11 cellular contexts compared by ENCODE assay signal in the genomic region with DNA sequence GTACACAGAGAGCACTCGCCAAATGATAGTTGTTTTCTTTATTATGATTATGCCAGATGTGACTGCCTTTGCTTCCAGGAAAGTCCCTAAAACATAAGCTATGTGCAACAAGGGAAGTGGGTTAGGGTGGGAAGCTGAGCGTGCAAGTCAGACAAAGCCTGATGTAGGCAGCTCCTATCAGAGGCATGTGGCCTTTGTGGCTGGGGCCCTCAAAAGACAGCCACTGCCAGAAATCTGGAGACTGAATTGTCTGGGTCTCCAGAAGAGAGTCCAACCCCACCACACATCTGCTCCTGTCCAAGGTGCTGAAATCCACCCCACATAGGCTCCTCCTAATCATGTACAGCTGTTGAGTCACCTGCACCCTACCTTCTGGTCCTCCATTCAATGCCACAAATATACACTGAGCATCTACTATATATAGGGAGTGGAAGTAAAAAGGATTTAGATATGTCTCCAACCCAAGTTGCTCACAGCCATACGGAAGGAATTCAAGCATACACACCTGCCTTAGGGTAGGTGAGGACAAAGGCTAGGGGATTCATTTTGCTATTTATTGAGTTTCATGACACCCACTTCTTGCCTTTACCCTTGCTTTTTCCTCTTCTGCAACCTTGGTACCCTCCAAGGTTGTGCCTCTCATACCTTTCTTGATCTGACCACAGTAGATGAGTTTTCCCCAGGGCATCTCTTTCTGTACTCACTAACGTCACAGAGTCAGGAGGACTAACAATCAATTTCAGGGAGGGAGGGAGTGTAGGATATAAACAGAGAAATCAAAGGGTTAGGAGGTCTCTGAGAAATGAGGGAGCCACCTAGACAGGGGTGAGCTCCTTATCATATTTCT. TPM values are rescaled to one million over a fixed set of nuclear protein-coding genes. Genes with fewer than 3 reads are reported as not detected.
DNase-seq lines count a peak whose midpoint lies in the region; ATAC-seq and TF ChIP-seq lines count a peak whose summit lies in the region.
"Had no signal": no experiment of that assay in that cellular context is flagged by ENCODE, and none has a peak within 500 bp of the region (broad histone marks: within the 10 kb centered on the region; RNA-seq: fewer than 3 reads in every experiment).

No MANE protein-coding gene starts in this region.

- CTCF ChIA-PET in Caco-2 (lab: Charles Lee), result no interaction called here
- CTCF ChIA-PET in IMR-90 (lab: Yijun Ruan, JAX), result no interaction called here
- CTCF ChIA-PET in activated CD4-positive, alpha-beta memory T cell treated with anti-CD3 and anti-CD28 coated beads, Interleukin-2, amount 10 ng/mL, durations not matched to agents 7 days and 5 days (lab: Charles Lee), result no interaction called here

- no peaks in the 10 kb centered on the region for H3K4me1 Mint-ChIP-seq in Caco-2 (ENCODE audit: low read depth, unreplicated experiment)
- peaks cover 8% of the 10 kb centered on the region for H3K4me1 Mint-ChIP-seq in activated CD4-positive, alpha-beta memory T cell treated with anti-CD3 and anti-CD28 coated beads, Interleukin-2, amount 10 ng/mL, durations not matched to agents 7 days and 5 days

- no peak overlapping the region for H4K5ac ChIP-seq in IMR-90 (ENCODE audit: low read depth, low read length)

- no peak overlapping the region for H3K14ac ChIP-seq in IMR-90 (replicated peaks; ENCODE audit: low read depth, low read length)

- no peaks in the 10 kb centered on the region for H3K79me1 ChIP-seq in IMR-90 (ENCODE audit: low read depth in 1 of 2, low read length in 2 of 2)

- BruUV-seq in Caco-2 (replicated peaks; lab: Mats Ljungman, UMichigan) (no TSS peak), IMR-90 (replicated peaks; lab: Mats Ljungman, UMichigan) (no TSS peak)

- no peak overlapping the region for H3K18ac ChIP-seq in IMR-90 (ENCODE audit: low read depth, low read length)

- no CpG with 5 or more reads among the region's 4 CpGs for WGBS in IMR-90 (ENCODE audit: extremely low coverage in 2 of 2, insufficient read length in 1 of 2), 2 experiments

- H2AK9ac ChIP-seq in IMR-90 (replicated peaks; ENCODE audit: low read depth, low read length, poor library complexity), result no peak overlapping the region

- no peaks in the 10 kb centered on the region for H3K9me1 ChIP-seq in IMR-90 (ENCODE audit: insufficient read depth, low read length)

- H3K27ac Mint-ChIP-seq in Caco-2 (ENCODE audit: unreplicated experiment), result no peak overlapping the region
- no peak overlapping the region for H3K27ac Mint-ChIP-seq in activated CD4-positive, alpha-beta memory T cell treated with anti-CD3 and anti-CD28 coated beads, Interleukin-2, amount 10 ng/mL, durations not matched to agents 7 days and 5 days
- H3K27ac Mint-ChIP-seq: T-helper 2 cell treated with Interferon-gamma antibody and Interleukin-4, amounts not matched to agents 5 μg/mL and 100 μg/mL, for 36 hours had no signal

- dilution Hi-C loops in IMR-90 (cut with HindIII; ENCODE audit: low sequenced_read_pairs, unreplicated experiment), result no loop called here

- POLR2A ChIA-PET in Caco-2 (lab: Charles Lee) (interaction anchor here (0.5 kb wide), 1 partner anchor 37 kb away, joined by 6 read pairs; no protein-coding TSS in a partner anchor), IMR-90 (lab: Charles Lee; ENCODE audit: unreplicated experiment) (no interaction called here)
- POLR2A ChIA-PET in activated CD4-positive, alpha-beta memory T cell treated with anti-CD3 and anti-CD28 coated beads, Interleukin-2, amount 10 ng/mL, durations not matched to agents 7 days and 5 days (lab: Charles Lee), result interaction anchor here (0.7 to 1.1 kb wide), 2 partner anchors 9 to 23 kb away, joined by 3 read pairs; no protein-coding TSS in a partner anchor

- no peak overlapping the region for H2BK15ac ChIP-seq in IMR-90 (ENCODE audit: low read depth, low read length)

- no peak overlapping the region for H4K91ac ChIP-seq in IMR-90 (ENCODE audit: insufficient read depth, low read depth, low read length)

- H3K36me3 Mint-ChIP-seq in Caco-2 (ENCODE audit: insufficient read depth, unreplicated experiment), result no peaks in the 10 kb centered on the region
- H3K36me3 Mint-ChIP-seq in activated CD4-positive, alpha-beta memory T cell treated with anti-CD3 and anti-CD28 coated beads, Interleukin-2, amount 10 ng/mL, durations not matched to agents 7 days and 5 days (ENCODE audit: low read depth), result no peaks in the 10 kb centered on the region

- TF ChIP-seq RAD21 in IMR-90 (IDR thresholded peaks at IDR 0.05; ENCODE audit: low read length), result no peak

- H2AK5ac ChIP-seq in IMR-90 (ENCODE audit: low read depth, low read length), result no peak overlapping the region

- H3K27me3 Mint-ChIP-seq in Caco-2 (ENCODE audit: insufficient read depth, unreplicated experiment), result no peaks in the 10 kb centered on the region
- peaks cover 2% of the 10 kb centered on the region for H3K27me3 Mint-ChIP-seq in activated CD4-positive, alpha-beta memory T cell treated with anti-CD3 and anti-CD28 coated beads, Interleukin-2, amount 10 ng/mL, durations not matched to agents 7 days and 5 days

- no peak overlapping the region for H3K56ac ChIP-seq in IMR-90 (ENCODE audit: extremely low read depth, insufficient read depth, low read length)

- H4K20me1 ChIP-seq in IMR-90 (ENCODE audit: insufficient read depth, low read length), result no peaks in the 10 kb centered on the region

- intact Hi-C loops in Caco-2 (cut with micrococcal nuclease; ENCODE audit: unreplicated experiment), result no loop called here
- intact Hi-C loops in IMR-90 (cut with micrococcal nuclease), result no loop called here

- ATAC-seq in IMR-90 (ENCODE audit: low read depth), result no peak
- ATAC-seq in GM18907 (IDR thresholded peaks at IDR 0.05; ENCODE audit: unreplicated experiment), result no peak
- ATAC-seq: left lung had no signal

- H3K36me3 ChIP-seq in Caco-2 (ENCODE audit: control insufficient read depth, insufficient read depth, low read length) (no peaks in the 10 kb centered on the region), IMR-90 (ENCODE audit: control insufficient read depth, insufficient read depth, low read length) (no peaks in the 10 kb centered on the region)
- H3K36me3 ChIP-seq: left lung, right atrium auricular region had no signal

- H3K27me3 ChIP-seq in Caco-2 (replicated peaks; ENCODE audit: control insufficient read depth, insufficient read depth, low read length), result no peaks in the 10 kb centered on the region
- H3K27me3 ChIP-seq in IMR-90 (ENCODE audit: control insufficient read depth, insufficient read depth, low read length), result peaks cover 4% of the 10 kb centered on the region; the same call in 1 of the 2 replicates
- H3K27me3 ChIP-seq: left lung, right atrium auricular region had no signal

- H2BK20ac ChIP-seq in IMR-90 (ENCODE audit: low read depth, low read length), result no peak overlapping the region

- H3K4me3 ChIP-seq in Caco-2 (ENCODE audit: low read depth, low read length), result no peak overlapping the region
- no peak overlapping the region for H3K4me3 ChIP-seq in IMR-90 (ENCODE audit: insufficient read depth, low read depth, low read length)
- H3K4me3 ChIP-seq: left lung, right atrium auricular region had no signal

- no peak for TF ChIP-seq POLR2A in IMR-90 (IDR thresholded peaks at IDR 0.05; ENCODE audit: low read depth, low read length)

- no peak overlapping the region for H2BK5ac ChIP-seq in IMR-90 (ENCODE audit: low read depth, low read length, poor library complexity, severe bottlenecking)

- no peak overlapping the region for H3K4me3 Mint-ChIP-seq in Caco-2 (ENCODE audit: unreplicated experiment)
- H3K4me3 Mint-ChIP-seq in activated CD4-positive, alpha-beta memory T cell treated with anti-CD3 and anti-CD28 coated beads, Interleukin-2, amount 10 ng/mL, durations not matched to agents 7 days and 5 days, result no peak overlapping the region
- H3K4me3 Mint-ChIP-seq: T-helper 2 cell treated with Interferon-gamma antibody and Interleukin-4, amounts not matched to agents 5 μg/mL and 100 μg/mL, for 36 hours had no signal

- H2BK120ac ChIP-seq in IMR-90 (ENCODE audit: low read depth, low read length), result no peak overlapping the region

- H3K9me3 ChIP-seq in Caco-2 (no peaks in the 10 kb centered on the region), IMR-90 (ENCODE audit: control insufficient read depth, insufficient read depth, low read length) (no peaks in the 10 kb centered on the region)
- H3K9me3 ChIP-seq: left lung, right atrium auricular region had no signal

- no peak overlapping the region for H4K8ac ChIP-seq in IMR-90 (ENCODE audit: low read depth in 2 of 2, low read length in 2 of 2)

- DNase-seq in Caco-2, result peak; percentile 53 to 56
- DNase-seq in IMR-90, result peak; percentile 26
- DNase-seq in activated CD4-positive, alpha-beta memory T cell treated with anti-CD3 and anti-CD28 coated beads, Interleukin-2, amount 10 ng/mL, durations not matched to agents 7 days and 5 days, result peak; percentile 49
- peak; percentile 76 for DNase-seq in iPS-NIHi7 (ENCODE audit: extremely low spot score)
- no peak for DNase-seq in SKM-1 (lab: John Stamatoyannopoulos, UW; ENCODE audit: unreplicated experiment)
- no peak for DNase-seq in activated CD4-positive, CD25-positive, alpha-beta regulatory T cell (lab: John Stamatoyannopoulos, UW)
- DNase-seq in NCI-H345 (lab: John Stamatoyannopoulos, UW), result no peak
- DNase-seq: left lung had no signal

- H3K23ac ChIP-seq in IMR-90 (ENCODE audit: low read depth, low read length), result no peak overlapping the region

- in situ Hi-C loops in IMR-90 (cut with MboI; ENCODE audit: low sequenced_read_pairs), result no loop called here

- H2AFZ ChIP-seq in IMR-90 (replicated peaks; ENCODE audit: low read length, poor library complexity), result no peak overlapping the region

- H3K4me1 ChIP-seq in Caco-2 (no peaks in the 10 kb centered on the region), IMR-90 (ENCODE audit: control insufficient read depth, insufficient read depth, low read length) (no peaks in the 10 kb centered on the region)
- H3K4me1 ChIP-seq: left lung, right atrium auricular region had no signal

- no peaks in the 10 kb centered on the region for H3K9me3 Mint-ChIP-seq in Caco-2 (ENCODE audit: unreplicated experiment)
- peaks cover 2% of the 10 kb centered on the region for H3K9me3 Mint-ChIP-seq in activated CD4-positive, alpha-beta memory T cell treated with anti-CD3 and anti-CD28 coated beads, Interleukin-2, amount 10 ng/mL, durations not matched to agents 7 days and 5 days
- H3K9me3 Mint-ChIP-seq: T-helper 2 cell treated with Interferon-gamma antibody and Interleukin-4, amounts not matched to agents 5 μg/mL and 100 μg/mL, for 36 hours had no signal

- no peak for TF ChIP-seq CTCF in Caco-2 (IDR thresholded peaks at IDR 0.05; ENCODE audit: insufficient read depth in 1 of 2, low read depth in 1 of 2, low read length in 1 of 2, severe bottlenecking in 1 of 2, unreplicated experiment in 1 of 2)
- no peak for TF ChIP-seq CTCF in IMR-90 (conservative IDR thresholded peaks at IDR 0.05; ENCODE audit: low read depth, low read length)

- H3K27ac ChIP-seq in IMR-90 (ENCODE audit: insufficient read depth, low read length), result no peak overlapping the region
- H3K27ac ChIP-seq: left lung, right atrium auricular region had no signal

- H3K4ac ChIP-seq in IMR-90 (ENCODE audit: low read depth, low read length), result no peak overlapping the region

- H3K4me2 ChIP-seq in IMR-90 (ENCODE audit: low read depth, low read length), result no peak overlapping the region

- H3K9ac ChIP-seq in IMR-90 (ENCODE audit: low read depth, low read length), result no peak overlapping the region

RNA-seq across cellular contexts. Expression of a gene that starts 12.4 kb away (rescaled TPM):
- not detected in 2 replicates for total RNA-seq in Caco-2 (2022)
- not detected in 2 replicates for total RNA-seq in IMR-90 (2012; rRNA removed)
- polyA plus RNA-seq in IMR-90 (2012; rRNA removed), result not detected in 2 replicates
- not detected in 2 replicates for polyA plus RNA-seq in IMR-90 (2012; cell fraction: cytosol; rRNA removed)
- not detected in 2 replicates for polyA plus RNA-seq in IMR-90 (2012; cell fraction: nucleus; rRNA removed; ENCODE audit: low replicate concordance)
- total RNA-seq in activated CD4-positive, alpha-beta memory T cell treated with anti-CD3 and anti-CD28 coated beads, Interleukin-2, amount 10 ng/mL, durations not matched to agents 7 days and 5 days, result under 1 TPM in 1 of 2 experiments, not detected in 1; 0.25 TPM
- total RNA-seq: right atrium auricular region had no signal

RNA-seq across cellular contexts. Expression of a gene that starts 33.9 kb away (rescaled TPM):
- total RNA-seq in Caco-2 (2022) (20.6 and 23.0 TPM in 2 replicates), IMR-90 (2012; rRNA removed) (5.6 and 7.3 TPM in 2 replicates)
- 7.7 and 8.1 TPM in 2 replicates for polyA plus RNA-seq in IMR-90 (2012; rRNA removed)
- 26.6 and 29.1 TPM in 2 replicates for polyA plus RNA-seq in IMR-90 (2012; cell fraction: cytosol; rRNA removed)
- 10.3 and 20.5 TPM in 2 replicates for polyA plus RNA-seq in IMR-90 (2012; cell fraction: nucleus; rRNA removed; ENCODE audit: low replicate concordance)
- total RNA-seq in activated CD4-positive, alpha-beta memory T cell treated with anti-CD3 and anti-CD28 coated beads, Interleukin-2, amount 10 ng/mL, durations not matched to agents 7 days and 5 days, result 10 to 100 TPM; 49.5 to 52.1 TPM

RNA-seq across cellular contexts. Expression of a gene that starts 46.1 kb away (rescaled TPM):
- total RNA-seq in Caco-2 (2022) (not detected in 2 replicates), IMR-90 (2012; rRNA removed) (not detected in 2 replicates)
- polyA plus RNA-seq in IMR-90 (2012; rRNA removed), result not detected in 2 replicates
- polyA plus RNA-seq in IMR-90 (2012; cell fraction: cytosol; rRNA removed), result not detected in 2 replicates
- not detected in 2 replicates for polyA plus RNA-seq in IMR-90 (2012; cell fraction: nucleus; rRNA removed; ENCODE audit: low replicate concordance)
- total RNA-seq in activated CD4-positive, alpha-beta memory T cell treated with anti-CD3 and anti-CD28 coated beads, Interleukin-2, amount 10 ng/mL, durations not matched to agents 7 days and 5 days, result not detected
- total RNA-seq: right atrium auricular region had no signal

Comparison
In these comparisons a context has a peak if more than half of its experiments do, and no peak if none do; other contexts are left out.
1. DNase-seq: peak in Caco-2 (2 of 2), IMR-90 (single experiment), activated CD4-positive, alpha-beta memory T cell treated with anti-CD3 and anti-CD28 coated beads, Interleukin-2, amount 10 ng/mL, durations not matched to agents 7 days and 5 days (single experiment) and iPS-NIHi7 (single experiment); none in SKM-1 (single experiment), activated CD4-positive, CD25-positive, alpha-beta regulatory T cell (0 of 4) and NCI-H345 (single experiment).